Comparison of ENCODE assay signal across 7 cellular contexts in genomic region chr17:14407541-14407940, GRCh38.
"Had no signal": no experiment of that assay in that cellular context is flagged by ENCODE, and none has a peak within 500 bp of the region (broad histone marks: within the 10 kb centered on the region; RNA-seq: fewer than 3 reads in every experiment).

No MANE protein-coding gene starts in this region.

- DNase-seq: GDM1, GF-D8 had no signal

- FAIRE-seq: GM12878, GM12891, GM12892, GM18507, GM19239 had no signal

- H3K4me3 ChIP-seq: GM12878 had no signal

- ATAC-seq: GM12878 had no signal
